Comparison of ENCODE assay signal across 9 cellular contexts in genomic region chr2:10297950-10298349, GRCh38. TPM values are rescaled to one million over a fixed set of nuclear protein-coding genes. Genes with fewer than 3 reads are reported as not detected.
DNase-seq lines count a peak whose midpoint lies in the region; ATAC-seq lines count a peak whose summit lies in the region.
"Had no signal": no experiment of that assay in that cellular context is flagged by ENCODE, and none has a peak within 500 bp of the region (broad histone marks: within the 10 kb centered on the region; RNA-seq: fewer than 3 reads in every experiment).

No MANE protein-coding gene starts in this region.

- peaks cover 11% of the 10 kb centered on the region for H3K9me3 Mint-ChIP-seq in activated T-cell treated with anti-CD3 and anti-CD28 coated beads, Interleukin-2, amount 50 U/mL, for 24 hours

- H3K4me1 Mint-ChIP-seq in activated T-cell treated with anti-CD3 and anti-CD28 coated beads, Interleukin-2, amount 50 U/mL, for 24 hours (ENCODE audit: low read depth) = peaks cover 52% of the 10 kb centered on the region

- intact Hi-C loops in left ventricle myocardium superior (cut with micrococcal nuclease) = no loop called here

- peak; percentile 27 for ATAC-seq in left ventricle myocardium superior
- no peak for ATAC-seq in GM18520 (IDR thresholded peaks at IDR 0.05; ENCODE audit: unreplicated experiment)
- no peak for ATAC-seq in HG02852 (IDR thresholded peaks at IDR 0.05; ENCODE audit: unreplicated experiment)
- ATAC-seq: GM12878 had no signal

- no peaks in the 10 kb centered on the region for H3K36me3 ChIP-seq in H7 (replicated peaks; ENCODE audit: control insufficient read depth, insufficient read depth, low read length)

- no peaks in the 10 kb centered on the region for H3K27me3 Mint-ChIP-seq in activated T-cell treated with anti-CD3 and anti-CD28 coated beads, Interleukin-2, amount 50 U/mL, for 24 hours

- peaks cover under 1% of the 10 kb centered on the region; the same call in 1 of the 2 replicates for H3K27me3 ChIP-seq in H7 (ENCODE audit: control insufficient read depth, insufficient read depth, low read length)

- no peaks in the 10 kb centered on the region for H3K36me3 Mint-ChIP-seq in activated T-cell treated with anti-CD3 and anti-CD28 coated beads, Interleukin-2, amount 50 U/mL, for 24 hours (ENCODE audit: low read depth)

- no peak overlapping the region for H3K4me3 ChIP-seq in H7 (ENCODE audit: insufficient read depth, low read depth, low read length)
- H3K4me3 ChIP-seq: GM12878 had no signal

- DNase-seq in AG08396 (ENCODE audit: low spot score) = peak; percentile 86
- peak; percentile 97 for DNase-seq in NCI-H226
- DNase-seq in activated T-cell treated with anti-CD3 and anti-CD28 coated beads, Interleukin-2, amount 50 U/mL, for 24 hours = peak; percentile 63
- DNase-seq in left ventricle myocardium superior = peak; percentile 57
- DNase-seq in stimulated activated CD8-positive, alpha-beta memory T cell treated with anti-CD3 and anti-CD28 coated beads, Interleukin-4, amount 100 ng/mL, for 4 hours (ENCODE audit: low read depth in 2 of 2, low spot score in 1 of 2) = peak; percentile 42 to 57
- no peak for DNase-seq in H7

- peak overlapping the region; percentile 75 for H3K27ac Mint-ChIP-seq in activated T-cell treated with anti-CD3 and anti-CD28 coated beads, Interleukin-2, amount 50 U/mL, for 24 hours

- H3K4me3 Mint-ChIP-seq in activated T-cell treated with anti-CD3 and anti-CD28 coated beads, Interleukin-2, amount 50 U/mL, for 24 hours = peak overlapping the region; percentile 12

RNA-seq across cellular contexts. Expression of gene HPCAL1, which starts 4.8 kb away (rescaled TPM):
- 40.5 TPM for total RNA-seq in left ventricle myocardium superior
- total RNA-seq in H7 (2014; rRNA removed; shearing (Covaris generic)) = 21.8 and 22.0 TPM in 2 replicates
